Comparison of ENCODE assay signal across 19 cellular contexts in genomic region chr7:17502209-17502810, GRCh38.
"Had no signal": no experiment of that assay in that cellular context is flagged by ENCODE, and none has a peak within 500 bp of the region (broad histone marks: within the 10 kb centered on the region; RNA-seq: fewer than 3 reads in every experiment).

No MANE protein-coding gene starts in this region.

- DNase-seq: activated B cell treated with CpG ODN at 0.5 μM for 24 hours; activated CD4-positive, alpha-beta T cell treated with anti-CD3 and anti-CD28 coated beads, Interleukin-2, amount 10 ng/mL, durations not matched to agents 24 days and 14 days; activated CD8-positive, alpha-beta memory T cell treated with anti-CD3 and anti-CD28 coated beads for 24 hours; activated naive CD8-positive, alpha-beta T cell treated with anti-CD3 and anti-CD28 coated beads for 36 hours; anterior cingulate cortex; cerebellar nuclear complex; dorsolateral prefrontal cortex; endodermal cell; erythroblast; immature natural killer cell; pancreas; stimulated activated CD4-positive, alpha-beta T cell treated with anti-CD3 and anti-CD28 coated beads, Interleukin-12 subunit alpha, Interleukin-12 subunit beta, amount 100 ng/mL, for 4 hours; stimulated activated CD4-positive, alpha-beta T cell treated with anti-CD3 and anti-CD28 coated beads, Interleukin-2, amount 100 ng/mL, for 24 hours; upper lobe of right lung had no signal

- H3K36me3 ChIP-seq: breast epithelium, pancreas, thoracic aorta, upper lobe of right lung had no signal

- H3K27me3 ChIP-seq: breast epithelium, dorsolateral prefrontal cortex, pancreas, upper lobe of right lung had no signal

- H3K36me3 Mint-ChIP-seq: activated naive CD8-positive, alpha-beta T cell treated with anti-CD3 and anti-CD28 coated beads for 36 hours; immature natural killer cell; stimulated activated effector memory CD8-positive, alpha-beta T cell treated with anti-CD3 and anti-CD28 coated beads, Interleukin-12 subunit alpha, Interleukin-12 subunit beta, amount 100 ng/mL, for 72 hours had no signal

- ATAC-seq: pancreas; stimulated activated effector memory CD8-positive, alpha-beta T cell treated with anti-CD3 and anti-CD28 coated beads, Interleukin-12 subunit alpha, Interleukin-12 subunit beta, amount 100 ng/mL, for 72 hours; upper lobe of right lung had no signal

- H3K9me3 Mint-ChIP-seq: activated B cell treated with CpG ODN at 0.5 μM for 24 hours; activated CD4-positive, alpha-beta T cell treated with anti-CD3 and anti-CD28 coated beads, Interleukin-2, amount 10 ng/mL, durations not matched to agents 24 days and 14 days; activated naive CD8-positive, alpha-beta T cell treated with anti-CD3 and anti-CD28 coated beads for 36 hours; endodermal cell; neural crest cell; stimulated activated effector memory CD8-positive, alpha-beta T cell treated with anti-CD3 and anti-CD28 coated beads, Interleukin-12 subunit alpha, Interleukin-12 subunit beta, amount 100 ng/mL, for 72 hours had no signal

- H3K27ac Mint-ChIP-seq: activated B cell treated with CpG ODN at 0.5 μM for 24 hours; activated CD4-positive, alpha-beta T cell treated with anti-CD3 and anti-CD28 coated beads, Interleukin-2, amount 10 ng/mL, durations not matched to agents 24 days and 14 days; activated naive CD8-positive, alpha-beta T cell treated with anti-CD3 and anti-CD28 coated beads for 36 hours; endodermal cell; immature natural killer cell; stimulated activated effector memory CD8-positive, alpha-beta T cell treated with anti-CD3 and anti-CD28 coated beads, Interleukin-12 subunit alpha, Interleukin-12 subunit beta, amount 100 ng/mL, for 72 hours had no signal

- H3K4me3 Mint-ChIP-seq: activated B cell treated with CpG ODN at 0.5 μM for 24 hours; activated CD4-positive, alpha-beta T cell treated with anti-CD3 and anti-CD28 coated beads, Interleukin-2, amount 10 ng/mL, durations not matched to agents 24 days and 14 days; activated naive CD8-positive, alpha-beta T cell treated with anti-CD3 and anti-CD28 coated beads for 36 hours; endodermal cell; immature natural killer cell; neural crest cell; stimulated activated effector memory CD8-positive, alpha-beta T cell treated with anti-CD3 and anti-CD28 coated beads, Interleukin-12 subunit alpha, Interleukin-12 subunit beta, amount 100 ng/mL, for 72 hours had no signal

- FAIRE-seq: pancreas, TTC549 had no signal

- H3K4me1 Mint-ChIP-seq: activated CD4-positive, alpha-beta T cell treated with anti-CD3 and anti-CD28 coated beads, Interleukin-2, amount 10 ng/mL, durations not matched to agents 24 days and 14 days; activated naive CD8-positive, alpha-beta T cell treated with anti-CD3 and anti-CD28 coated beads for 36 hours; immature natural killer cell; neural crest cell; stimulated activated effector memory CD8-positive, alpha-beta T cell treated with anti-CD3 and anti-CD28 coated beads, Interleukin-12 subunit alpha, Interleukin-12 subunit beta, amount 100 ng/mL, for 72 hours had no signal

- H3K4me1 ChIP-seq: breast epithelium had no signal

- H3K9me3 ChIP-seq: breast epithelium, pancreas, thoracic aorta, upper lobe of right lung had no signal

- H3K27me3 Mint-ChIP-seq: activated B cell treated with CpG ODN at 0.5 μM for 24 hours; activated CD4-positive, alpha-beta T cell treated with anti-CD3 and anti-CD28 coated beads, Interleukin-2, amount 10 ng/mL, durations not matched to agents 24 days and 14 days; activated naive CD8-positive, alpha-beta T cell treated with anti-CD3 and anti-CD28 coated beads for 36 hours had no signal

- H3K4me3 ChIP-seq: breast epithelium, dorsolateral prefrontal cortex, pancreas, thoracic aorta, upper lobe of right lung had no signal
